19 cellular contexts compared by ENCODE assay signal in genomic region chr22:19893363-19893762, GRCh38. TPM values are rescaled to one million over a fixed set of nuclear protein-coding genes. Genes with fewer than 3 reads are reported as not detected.
DNase-seq lines count a peak whose midpoint lies in the region; ATAC-seq and TF ChIP-seq lines count a peak whose summit lies in the region.
"Had no signal": no experiment of that assay in that cellular context is flagged by ENCODE, and none has a peak within 500 bp of the region (broad histone marks: within the 10 kb centered on the region; RNA-seq: fewer than 3 reads in every experiment).

No MANE protein-coding gene starts in this region.

- peaks cover 10 to 11% of the 10 kb centered on the region in 2 donors for H3K4me1 ChIP-seq in uterus

- H3K4me3 ChIP-seq in uterus, result no peak overlapping the region
- H3K4me3 ChIP-seq: heart left ventricle, stomach had no signal

- intact Hi-C loops in uterus (cut with DNase I; ENCODE audit: low total_unique reads), result no loop called here

- no peaks in the 10 kb centered on the region for H3K27me3 Mint-ChIP-seq in activated naive CD8-positive, alpha-beta T cell
- no peaks in the 10 kb centered on the region for H3K27me3 Mint-ChIP-seq in activated naive CD8-positive, alpha-beta T cell treated with anti-CD3 and anti-CD28 coated beads, Interleukin-2, amount 50 U/mL, for 24 hours
- H3K27me3 Mint-ChIP-seq in central memory CD8-positive, alpha-beta T cell, result no peaks in the 10 kb centered on the region
- H3K27me3 Mint-ChIP-seq: natural killer cell treated with Interleukin-12 subunit alpha and Interleukin-12 subunit beta and Interleukin-15 and Interleukin-18, amount 100 ng/mL, for 72 hours had no signal

- ATAC-seq in activated naive CD8-positive, alpha-beta T cell treated with anti-CD3 and anti-CD28 coated beads, Interleukin-2, amount 50 U/mL, for 24 hours, result no peak
- ATAC-seq in central memory CD8-positive, alpha-beta T cell (replicated peaks; ENCODE audit: extremely low read depth, poor library complexity, severe bottlenecking), result no peak
- no peak for ATAC-seq in GM18511 (IDR thresholded peaks at IDR 0.05; ENCODE audit: unreplicated experiment)
- ATAC-seq: activated T-cell treated with anti-CD3 and anti-CD28 coated beads, Interleukin-2, amount 50 U/mL, for 4 hours; heart left ventricle; natural killer cell treated with Interleukin-12 subunit alpha and Interleukin-12 subunit beta and Interleukin-15 and Interleukin-18, amount 100 ng/mL, for 72 hours; PC-3 had no signal

- no peak for TF ChIP-seq POLR2A in uterus (IDR thresholded peaks at IDR 0.05)

- no peak for DNase-seq in activated naive CD8-positive, alpha-beta T cell treated with anti-CD3 and anti-CD28 coated beads, Interleukin-2, amount 50 U/mL, for 24 hours
- no peak for DNase-seq in central memory CD8-positive, alpha-beta T cell (ENCODE audit: low spot score in 2 of 2)
- no peak for DNase-seq in uterus
- DNase-seq in cerebellar nuclear complex (lab: John Stamatoyannopoulos, UW), result no peak
- DNase-seq: ACHN; activated T-cell treated with anti-CD3 and anti-CD28 coated beads, Interleukin-2, amount 50 U/mL, for 4 hours; amygdala; Calu3; central memory CD4-positive, alpha-beta T cell; effector CD8-positive, alpha-beta T cell; heart left ventricle; mammary epithelial cell; NCI-H526 treated with DMSO at 0.1 percent for 48 hours; PC-3; SK-N-SH; stomach had no signal

- H3K36me3 ChIP-seq in uterus, result no peaks in the 10 kb centered on the region

- no peaks in the 10 kb centered on the region for H3K36me3 Mint-ChIP-seq in activated naive CD8-positive, alpha-beta T cell
- peaks cover 4% of the 10 kb centered on the region for H3K36me3 Mint-ChIP-seq in activated naive CD8-positive, alpha-beta T cell treated with anti-CD3 and anti-CD28 coated beads, Interleukin-2, amount 50 U/mL, for 24 hours (ENCODE audit: low read depth)
- peaks cover 2% of the 10 kb centered on the region for H3K36me3 Mint-ChIP-seq in central memory CD8-positive, alpha-beta T cell (ENCODE audit: insufficient read depth)
- H3K36me3 Mint-ChIP-seq: natural killer cell treated with Interleukin-12 subunit alpha and Interleukin-12 subunit beta and Interleukin-15 and Interleukin-18, amount 100 ng/mL, for 72 hours had no signal

- peak overlapping the region; percentile 75 to 82 for H3K27ac ChIP-seq in uterus

- no peaks in the 10 kb centered on the region for H3K9me3 Mint-ChIP-seq in activated naive CD8-positive, alpha-beta T cell (ENCODE audit: low read depth)
- H3K9me3 Mint-ChIP-seq in activated naive CD8-positive, alpha-beta T cell treated with anti-CD3 and anti-CD28 coated beads, Interleukin-2, amount 50 U/mL, for 24 hours, result no peaks in the 10 kb centered on the region
- no peaks in the 10 kb centered on the region for H3K9me3 Mint-ChIP-seq in central memory CD8-positive, alpha-beta T cell
- H3K9me3 Mint-ChIP-seq: activated T-cell treated with anti-CD3 and anti-CD28 coated beads, Interleukin-2, amount 50 U/mL, for 4 hours; natural killer cell treated with Interleukin-12 subunit alpha and Interleukin-12 subunit beta and Interleukin-15 and Interleukin-18, amount 100 ng/mL, for 72 hours had no signal

- H3K4me1 Mint-ChIP-seq in activated naive CD8-positive, alpha-beta T cell (ENCODE audit: low read depth), result peaks cover 77% of the 10 kb centered on the region
- peaks cover 66% of the 10 kb centered on the region for H3K4me1 Mint-ChIP-seq in activated naive CD8-positive, alpha-beta T cell treated with anti-CD3 and anti-CD28 coated beads, Interleukin-2, amount 50 U/mL, for 24 hours
- H3K4me1 Mint-ChIP-seq in central memory CD8-positive, alpha-beta T cell, result peaks cover 18% of the 10 kb centered on the region

- peak overlapping the region; percentile 54 for H3K4me3 Mint-ChIP-seq in activated naive CD8-positive, alpha-beta T cell
- no peak overlapping the region for H3K4me3 Mint-ChIP-seq in activated naive CD8-positive, alpha-beta T cell treated with anti-CD3 and anti-CD28 coated beads, Interleukin-2, amount 50 U/mL, for 24 hours
- no peak overlapping the region for H3K4me3 Mint-ChIP-seq in central memory CD8-positive, alpha-beta T cell
- H3K4me3 Mint-ChIP-seq: activated T-cell treated with anti-CD3 and anti-CD28 coated beads, Interleukin-2, amount 50 U/mL, for 4 hours; natural killer cell treated with Interleukin-12 subunit alpha and Interleukin-12 subunit beta and Interleukin-15 and Interleukin-18, amount 100 ng/mL, for 72 hours had no signal

- H3K27ac Mint-ChIP-seq in activated naive CD8-positive, alpha-beta T cell, result peak overlapping the region; percentile 98
- H3K27ac Mint-ChIP-seq in activated naive CD8-positive, alpha-beta T cell treated with anti-CD3 and anti-CD28 coated beads, Interleukin-2, amount 50 U/mL, for 24 hours, result no peak overlapping the region
- peak overlapping the region; percentile 96 for H3K27ac Mint-ChIP-seq in central memory CD8-positive, alpha-beta T cell (ENCODE audit: low read depth)

- no peak for TF ChIP-seq CTCF in uterus (IDR thresholded peaks at IDR 0.05)

- H3K27me3 ChIP-seq in uterus, result no peaks in the 10 kb centered on the region
- H3K27me3 ChIP-seq: heart left ventricle, stomach had no signal

- no peaks in the 10 kb centered on the region for H3K9me3 ChIP-seq in uterus
- H3K9me3 ChIP-seq: heart left ventricle, SK-N-SH, stomach had no signal

RNA-seq across cellular contexts. Expression of gene GNB1L, which starts 38.7 kb away (rescaled TPM):
- total RNA-seq in uterus, result 10 to 100 TPM in 1 of 4 donors, 1 to 10 TPM in 2, under 1 TPM in 1; 0.59 to 12.2 (median 3.1) TPM

RNA-seq across cellular contexts. Expression of gene RTL10, which starts 38.7 kb away (rescaled TPM):
- 10 to 100 TPM in 3 of 4 donors, 1 to 10 TPM in 1; 6.8 to 24.3 (median 17.7) TPM for total RNA-seq in uterus

RNA-seq across cellular contexts. Expression of gene COMT, which starts 48.2 kb away (rescaled TPM):
- total RNA-seq in uterus, result 100 to 1,000 TPM in 2 of 4 donors, 10 to 100 TPM in 2; 88.9 to 175 (median 108) TPM

RNA-seq across cellular contexts. Expression of gene TXNRD2, which starts 48.3 kb away (rescaled TPM):
- 10 to 100 TPM; 14.7 to 48.9 (median 25.6) TPM for total RNA-seq in uterus
